38 cellular contexts compared by ENCODE assay signal in the genomic region with DNA sequence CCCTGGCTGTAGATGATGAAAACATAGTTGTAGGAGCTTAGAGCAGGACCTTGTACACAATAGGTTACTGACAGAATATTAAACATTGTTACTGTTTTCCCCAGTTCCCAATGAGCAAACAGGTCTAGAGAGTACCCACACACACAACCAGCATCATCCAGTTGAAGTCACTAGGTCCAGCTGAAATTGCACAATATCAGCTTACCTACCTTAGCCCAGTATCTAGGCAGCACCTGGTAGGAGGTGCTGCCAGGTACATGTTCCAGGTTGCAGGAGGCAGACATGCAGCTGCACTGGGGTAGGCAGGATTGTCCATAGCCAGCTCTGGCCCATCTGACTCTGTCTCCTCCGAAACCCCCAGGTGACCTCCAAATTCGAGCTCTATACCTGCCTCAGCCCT.
"Had no signal": no experiment of that assay in that cellular context is flagged by ENCODE, and none has a peak within 500 bp of the region (broad histone marks: within the 10 kb centered on the region; RNA-seq: fewer than 3 reads in every experiment).

No MANE protein-coding gene starts in this region.

- H3K9me3 ChIP-seq: adrenal gland, body of pancreas, breast epithelium had no signal

- H3K4me3 Mint-ChIP-seq: activated B cell treated with CpG ODN at 0.5 μM for 24 hours; activated CD4-positive, alpha-beta memory T cell treated with anti-CD3 and anti-CD28 coated beads for 36 hours; activated CD4-positive, alpha-beta T cell treated with anti-CD3 and anti-CD28 coated beads, Interleukin-2, amount 10 ng/mL, durations not matched to agents 24 days and 14 days; activated CD8-positive, alpha-beta T cell treated with anti-CD3 and anti-CD28 coated beads for 36 hours; activated naive CD4-positive, alpha-beta T cell treated with anti-CD3 and anti-CD28 coated beads for 36 hours; activated naive CD8-positive, alpha-beta T cell treated with anti-CD3 and anti-CD28 coated beads, Interleukin-2, amount 10 ng/mL, durations not matched to agents 7 days and 5 days; activated T-cell treated with anti-CD3 and anti-CD28 coated beads, Interleukin-2, amount 50 U/mL, for 4 hours; activated T-cell treated with anti-CD3 and anti-CD28 coated beads, Interleukin-2, amount 50 U/mL, for 72 hours; activated T-helper 1 cell treated with anti-CD3 and anti-CD28 coated beads, Interleukin-12 subunit alpha, Interleukin-12 subunit beta, Interleukin-2, Interleukin-4 antibody, amounts not matched to agents 30 ng/mL and 10 ng/mL and 1 ng/mL, durations not matched to agents 14 hours and 24 hours and 36 hours; activated T-helper 17 cell treated with anti-CD3 and anti-CD28 coated beads, Interleukin-2, amount 50 U/mL, for 72 hours; T-helper 1 cell treated with Interleukin-12 subunit alpha and Interleukin-12 subunit beta and Interleukin-4 antibody, amounts not matched to agents 30 μg/mL and 1 μg/mL, for 36 hours; T-helper 2 cell treated with Interferon-gamma antibody and Interleukin-4, amounts not matched to agents 5 μg/mL and 100 μg/mL, for 36 hours had no signal

- H3K9me3 Mint-ChIP-seq: activated B cell treated with CpG ODN at 0.5 μM for 24 hours; activated CD4-positive, alpha-beta memory T cell treated with anti-CD3 and anti-CD28 coated beads for 36 hours; activated CD4-positive, alpha-beta T cell treated with anti-CD3 and anti-CD28 coated beads, Interleukin-2, amount 10 ng/mL, durations not matched to agents 24 days and 14 days; activated CD8-positive, alpha-beta T cell treated with anti-CD3 and anti-CD28 coated beads for 36 hours; activated naive CD4-positive, alpha-beta T cell treated with anti-CD3 and anti-CD28 coated beads for 36 hours; activated naive CD4-positive, alpha-beta T cell treated with anti-CD3 and anti-CD28 coated beads, Interleukin-2, amount 50 U/mL, for 72 hours; activated naive CD8-positive, alpha-beta T cell treated with anti-CD3 and anti-CD28 coated beads, Interleukin-2, amount 10 ng/mL, durations not matched to agents 7 days and 5 days; activated T-cell treated with anti-CD3 and anti-CD28 coated beads, Interleukin-2, amount 50 U/mL, for 4 hours; activated T-cell treated with anti-CD3 and anti-CD28 coated beads, Interleukin-2, amount 50 U/mL, for 72 hours; activated T-helper 1 cell treated with anti-CD3 and anti-CD28 coated beads, Interleukin-12 subunit alpha, Interleukin-12 subunit beta, Interleukin-2, Interleukin-4 antibody, amounts not matched to agents 30 ng/mL and 10 ng/mL and 1 ng/mL, durations not matched to agents 14 hours and 24 hours and 36 hours; activated T-helper 17 cell treated with anti-CD3 and anti-CD28 coated beads, Interleukin-2, amount 50 U/mL, for 72 hours; T-helper 1 cell treated with Interleukin-12 subunit alpha and Interleukin-12 subunit beta and Interleukin-4 antibody, amounts not matched to agents 30 μg/mL and 1 μg/mL, for 36 hours; T-helper 2 cell treated with Interferon-gamma antibody and Interleukin-4, amounts not matched to agents 5 μg/mL and 100 μg/mL, for 36 hours had no signal

- H3K27me3 ChIP-seq: adrenal gland, body of pancreas, brain microvascular endothelial cell, breast epithelium had no signal

- H3K4me1 ChIP-seq: breast epithelium had no signal

- H3K4me3 ChIP-seq: adrenal gland, body of pancreas, breast epithelium had no signal

- DNase-seq: activated B cell treated with CpG ODN at 0.5 μM for 24 hours; activated CD4-positive, alpha-beta memory T cell treated with anti-CD3 and anti-CD28 coated beads for 36 hours; activated CD4-positive, alpha-beta T cell treated with anti-CD3 and anti-CD28 coated beads for 4 hours; activated CD4-positive, alpha-beta T cell treated with anti-CD3 and anti-CD28 coated beads, Interleukin-2, amount 50 U/mL, for 1 hour; activated CD4-positive, alpha-beta T cell treated with anti-CD3 and anti-CD28 coated beads, Interleukin-2, amount 50 U/mL, for 4 hours; activated CD4-positive, CD25-positive, alpha-beta regulatory T cell treated with anti-CD3 and anti-CD28 coated beads, Interleukin-2, amount 50 U/mL, for 72 hours; activated CD8-positive, alpha-beta memory T cell treated with anti-CD3 and anti-CD28 coated beads, Interleukin-2, amount 50 U/mL, for 4 hours; activated CD8-positive, alpha-beta T cell treated with anti-CD3 and anti-CD28 coated beads for 36 hours; activated effector memory CD4-positive, alpha-beta T cell treated with anti-CD3 and anti-CD28 coated beads, Interleukin-2, amount 50 U/mL, for 16 hours; activated gamma-delta T cell treated with Interleukin-2 at 50 U/mL for 16 hours; activated naive CD4-positive, alpha-beta T cell; activated naive CD4-positive, alpha-beta T cell treated with anti-CD3 and anti-CD28 coated beads for 36 hours; activated naive CD4-positive, alpha-beta T cell treated with anti-CD3 and anti-CD28 coated beads, Interleukin-2, amount 50 U/mL, for 16 hours; activated naive CD8-positive, alpha-beta T cell treated with anti-CD3 and anti-CD28 coated beads, Interleukin-2, amount 10 ng/mL, durations not matched to agents 7 days and 5 days; activated T-cell treated with anti-CD3 and anti-CD28 coated beads for 4 hours; activated T-cell treated with anti-CD3 and anti-CD28 coated beads, Interleukin-2, amount 50 U/mL, for 1 hour; activated T-cell treated with anti-CD3 and anti-CD28 coated beads, Interleukin-2, amount 50 U/mL, for 4 hours; activated T-cell treated with anti-CD3 and anti-CD28 coated beads, Interleukin-2, amount 50 U/mL, for 72 hours; adrenal gland; amniotic stem cell; aorta; body of pancreas; brain microvascular endothelial cell; central memory CD4-positive, alpha-beta T cell; cerebellar nuclear complex; T-helper 1 cell; T-helper 2 cell; T-helper 9 cell had no signal

- H3K27ac Mint-ChIP-seq: activated B cell treated with CpG ODN at 0.5 μM for 24 hours; activated CD4-positive, alpha-beta memory T cell treated with anti-CD3 and anti-CD28 coated beads for 36 hours; activated CD4-positive, alpha-beta T cell treated with anti-CD3 and anti-CD28 coated beads, Interleukin-2, amount 10 ng/mL, durations not matched to agents 24 days and 14 days; activated CD8-positive, alpha-beta T cell treated with anti-CD3 and anti-CD28 coated beads for 36 hours; activated T-helper 1 cell treated with anti-CD3 and anti-CD28 coated beads, Interleukin-12 subunit alpha, Interleukin-12 subunit beta, Interleukin-2, Interleukin-4 antibody, amounts not matched to agents 30 ng/mL and 10 ng/mL and 1 ng/mL, durations not matched to agents 14 hours and 24 hours and 36 hours; activated T-helper 17 cell treated with anti-CD3 and anti-CD28 coated beads, Interleukin-2, amount 50 U/mL, for 72 hours; T-helper 1 cell treated with Interleukin-12 subunit alpha and Interleukin-12 subunit beta and Interleukin-4 antibody, amounts not matched to agents 30 μg/mL and 1 μg/mL, for 36 hours; T-helper 2 cell treated with Interferon-gamma antibody and Interleukin-4, amounts not matched to agents 5 μg/mL and 100 μg/mL, for 36 hours had no signal

- FAIRE-seq: astrocyte, TTC549 had no signal

- H3K27me3 Mint-ChIP-seq: activated B cell treated with CpG ODN at 0.5 μM for 24 hours; activated CD4-positive, alpha-beta memory T cell treated with anti-CD3 and anti-CD28 coated beads for 36 hours; activated CD4-positive, alpha-beta T cell treated with anti-CD3 and anti-CD28 coated beads, Interleukin-2, amount 10 ng/mL, durations not matched to agents 24 days and 14 days; activated CD8-positive, alpha-beta T cell treated with anti-CD3 and anti-CD28 coated beads for 36 hours; activated naive CD8-positive, alpha-beta T cell treated with anti-CD3 and anti-CD28 coated beads, Interleukin-2, amount 10 ng/mL, durations not matched to agents 7 days and 5 days; activated T-helper 17 cell treated with anti-CD3 and anti-CD28 coated beads, Interleukin-2, amount 50 U/mL, for 72 hours had no signal

- ATAC-seq: activated CD8-positive, alpha-beta T cell treated with anti-CD3 and anti-CD28 coated beads for 36 hours; activated T-cell treated with anti-CD3 and anti-CD28 coated beads, Interleukin-2, amount 50 U/mL, for 4 hours; activated T-cell treated with anti-CD3 and anti-CD28 coated beads, Interleukin-2, amount 50 U/mL, for 72 hours; activated T-helper 17 cell treated with anti-CD3 and anti-CD28 coated beads, Interleukin-2, amount 50 U/mL, for 72 hours; body of pancreas had no signal

- H3K27ac ChIP-seq: adrenal gland, body of pancreas, brain microvascular endothelial cell, breast epithelium, VCaP had no signal
